Comparison of ENCODE assay signal across 39 cellular contexts in the genomic region with DNA sequence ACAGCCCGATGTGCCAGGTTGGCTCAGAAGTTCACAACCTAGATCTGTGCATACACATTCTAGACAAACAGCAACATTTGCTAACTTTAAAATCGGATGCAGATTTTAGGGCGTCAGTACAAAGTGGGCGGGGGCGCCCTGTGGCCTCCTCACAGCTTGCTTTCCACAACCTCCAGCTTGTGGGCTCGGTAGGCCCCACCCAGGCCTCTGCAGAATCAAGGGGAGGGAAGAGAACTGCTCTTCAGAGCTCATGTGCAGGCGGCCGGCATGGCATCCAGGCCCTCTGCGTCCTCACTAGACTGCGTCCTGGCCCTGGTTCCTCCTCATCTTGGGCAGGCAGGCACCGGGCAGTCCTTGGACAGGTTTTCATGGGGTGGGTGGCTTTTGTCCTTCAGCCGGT. TPM values are rescaled to one million over a fixed set of nuclear protein-coding genes. Genes with fewer than 3 reads are reported as not detected.
"Had no signal": no experiment of that assay in that cellular context is flagged by ENCODE, and none has a peak within 500 bp of the region (broad histone marks: within the 10 kb centered on the region; RNA-seq: fewer than 3 reads in every experiment).

No MANE protein-coding gene starts in this region.

- H3K27me3 ChIP-seq: brain microvascular endothelial cell, Peyer's patch, SJSA1 had no signal

- H3K4me3 Mint-ChIP-seq: activated CD4-positive, alpha-beta T cell treated with anti-CD3 and anti-CD28 coated beads for 36 hours; activated CD4-positive, alpha-beta T cell treated with anti-CD3 and anti-CD28 coated beads, Interleukin-2, amount 10 ng/mL, durations not matched to agents 7 days and 5 days; activated CD8-positive, alpha-beta memory T cell treated with anti-CD3 and anti-CD28 coated beads, Interleukin-2, amount 10 ng/mL, durations not matched to agents 7 days and 5 days; activated naive CD4-positive, alpha-beta T cell treated with anti-CD3 and anti-CD28 coated beads, Interleukin-2, amount 10 ng/mL, durations not matched to agents 7 days and 5 days; activated naive CD8-positive, alpha-beta T cell; activated naive CD8-positive, alpha-beta T cell treated with anti-CD3 and anti-CD28 coated beads, Interleukin-2, amount 50 U/mL, for 24 hours; T-helper 1 cell treated with Interleukin-12 subunit alpha and Interleukin-12 subunit beta and Interleukin-4 antibody, amounts not matched to agents 30 μg/mL and 1 μg/mL, for 36 hours; T-helper 2 cell treated with Interferon-gamma antibody and Interleukin-4, amounts not matched to agents 5 μg/mL and 100 μg/mL, for 36 hours; WTC11 had no signal

- H3K4me2 ChIP-seq: KMS-11, SK-N-SH had no signal

- H3K9ac ChIP-seq: KMS-11, SK-N-SH had no signal

- H3K9me3 Mint-ChIP-seq: T-helper 2 cell treated with Interferon-gamma antibody and Interleukin-4, amounts not matched to agents 5 μg/mL and 100 μg/mL, for 36 hours had no signal

- DNase-seq: activated CD4-positive, alpha-beta T cell treated with anti-CD3 and anti-CD28 coated beads for 36 hours; activated CD4-positive, alpha-beta T cell treated with anti-CD3 and anti-CD28 coated beads, Interleukin-2, amount 10 ng/mL, durations not matched to agents 7 days and 5 days; activated CD4-positive, alpha-beta T cell treated with anti-CD3 and anti-CD28 coated beads, Interleukin-2, amount 50 U/mL, for 48 hours; activated CD8-positive, alpha-beta memory T cell treated with anti-CD3 and anti-CD28 coated beads for 24 hours; activated CD8-positive, alpha-beta memory T cell treated with anti-CD3 and anti-CD28 coated beads, Interleukin-2, amount 10 ng/mL, durations not matched to agents 7 days and 5 days; activated CD8-positive, alpha-beta memory T cell treated with anti-CD3 and anti-CD28 coated beads, Interleukin-2, amount 50 U/mL, for 48 hours; activated effector memory CD4-positive, alpha-beta T cell treated with Interleukin-2 at 50 U/mL for 16 hours; activated naive CD4-positive, alpha-beta T cell treated with anti-CD3 and anti-CD28 coated beads, Interleukin-2, amount 10 ng/mL, durations not matched to agents 7 days and 5 days; activated naive CD8-positive, alpha-beta T cell treated with anti-CD3 and anti-CD28 coated beads, Interleukin-2, amount 50 U/mL, for 24 hours; activated T-cell treated with anti-CD3 and anti-CD28 coated beads, Interleukin-2, amount 50 U/mL, for 48 hours; aorta; brain microvascular endothelial cell; MM.1S; MV-4-11; NCI-H1092 treated with DMSO at 0.1 percent for 48 hours; NCI-H1417; NCI-H146; NCI-H187; NCI-H2029 treated with DMSO at 0.1 percent for 48 hours; NCI-H2107; NCI-H2171; NCI-H510A; NCI-H526; NCI-H748 treated with DMSO at 0.1 percent for 48 hours; NK-92 treated with Interleukin-12 subunit alpha and Interleukin-12 subunit beta, amount 100 ng/mL, for 24 hours; PC-3; Peyer's patch; RPMI8226; SHP77 treated with DMSO at 0.1 percent for 48 hours; SK-N-SH had no signal

- H3K9me3 ChIP-seq: Peyer's patch, SK-N-SH had no signal

- H3K27ac ChIP-seq: brain microvascular endothelial cell, KMS-11, Peyer's patch, SJSA1 had no signal

- H3K36me3 Mint-ChIP-seq: activated CD8-positive, alpha-beta memory T cell treated with anti-CD3 and anti-CD28 coated beads, Interleukin-2, amount 10 ng/mL, durations not matched to agents 7 days and 5 days; activated naive CD4-positive, alpha-beta T cell treated with anti-CD3 and anti-CD28 coated beads, Interleukin-2, amount 10 ng/mL, durations not matched to agents 7 days and 5 days; activated naive CD8-positive, alpha-beta T cell had no signal

- H3K4me3 ChIP-seq: Peyer's patch, SJSA1 had no signal

- ATAC-seq: activated CD4-positive, alpha-beta T cell treated with anti-CD3 and anti-CD28 coated beads for 36 hours; activated CD4-positive, CD25-positive, alpha-beta regulatory T cell treated with anti-CD3 and anti-CD28 coated beads, Interleukin-2, amount 50 U/mL, for 24 hours; activated CD8-positive, alpha-beta memory T cell treated with anti-CD3 and anti-CD28 coated beads, Interleukin-2, amount 10 ng/mL, durations not matched to agents 7 days and 5 days; activated naive CD8-positive, alpha-beta T cell treated with anti-CD3 and anti-CD28 coated beads, Interleukin-2, amount 50 U/mL, for 24 hours; PC-3; WTC11 had no signal

- H3K4me1 ChIP-seq: SJSA1 had no signal

- FAIRE-seq: TTC549 had no signal

- H3K4me1 Mint-ChIP-seq: activated CD4-positive, alpha-beta T cell treated with anti-CD3 and anti-CD28 coated beads, Interleukin-2, amount 10 ng/mL, durations not matched to agents 7 days and 5 days; activated CD8-positive, alpha-beta memory T cell treated with anti-CD3 and anti-CD28 coated beads, Interleukin-2, amount 10 ng/mL, durations not matched to agents 7 days and 5 days; activated naive CD4-positive, alpha-beta T cell treated with anti-CD3 and anti-CD28 coated beads, Interleukin-2, amount 10 ng/mL, durations not matched to agents 7 days and 5 days; activated naive CD8-positive, alpha-beta T cell treated with anti-CD3 and anti-CD28 coated beads, Interleukin-2, amount 50 U/mL, for 24 hours; WTC11 had no signal

- H3K36me3 ChIP-seq: brain microvascular endothelial cell, Peyer's patch, SJSA1 had no signal

- H3K27ac Mint-ChIP-seq: activated CD4-positive, alpha-beta T cell treated with anti-CD3 and anti-CD28 coated beads for 36 hours; activated CD4-positive, alpha-beta T cell treated with anti-CD3 and anti-CD28 coated beads, Interleukin-2, amount 10 ng/mL, durations not matched to agents 7 days and 5 days; activated CD8-positive, alpha-beta memory T cell treated with anti-CD3 and anti-CD28 coated beads, Interleukin-2, amount 10 ng/mL, durations not matched to agents 7 days and 5 days; activated naive CD4-positive, alpha-beta T cell treated with anti-CD3 and anti-CD28 coated beads, Interleukin-2, amount 10 ng/mL, durations not matched to agents 7 days and 5 days; activated naive CD8-positive, alpha-beta T cell; activated naive CD8-positive, alpha-beta T cell treated with anti-CD3 and anti-CD28 coated beads, Interleukin-2, amount 50 U/mL, for 24 hours; T-helper 1 cell treated with Interleukin-12 subunit alpha and Interleukin-12 subunit beta and Interleukin-4 antibody, amounts not matched to agents 30 μg/mL and 1 μg/mL, for 36 hours; T-helper 2 cell treated with Interferon-gamma antibody and Interleukin-4, amounts not matched to agents 5 μg/mL and 100 μg/mL, for 36 hours; WTC11 had no signal

RNA-seq across cellular contexts. Expression of gene AJAP1, which starts 59.3 kb away (rescaled TPM):
- total RNA-seq: activated CD4-positive, alpha-beta T cell treated with anti-CD3 and anti-CD28 coated beads for 36 hours; activated CD4-positive, alpha-beta T cell treated with anti-CD3 and anti-CD28 coated beads, Interleukin-2, amount 10 ng/mL, durations not matched to agents 7 days and 5 days; activated CD8-positive, alpha-beta memory T cell treated with anti-CD3 and anti-CD28 coated beads, Interleukin-2, amount 10 ng/mL, durations not matched to agents 7 days and 5 days; LHCN-M2; PC-3; SJSA1 had no signal
- polyA plus RNA-seq: aorta, SK-N-SH had no signal
